16 cellular contexts compared by ENCODE assay signal in the genomic region with DNA sequence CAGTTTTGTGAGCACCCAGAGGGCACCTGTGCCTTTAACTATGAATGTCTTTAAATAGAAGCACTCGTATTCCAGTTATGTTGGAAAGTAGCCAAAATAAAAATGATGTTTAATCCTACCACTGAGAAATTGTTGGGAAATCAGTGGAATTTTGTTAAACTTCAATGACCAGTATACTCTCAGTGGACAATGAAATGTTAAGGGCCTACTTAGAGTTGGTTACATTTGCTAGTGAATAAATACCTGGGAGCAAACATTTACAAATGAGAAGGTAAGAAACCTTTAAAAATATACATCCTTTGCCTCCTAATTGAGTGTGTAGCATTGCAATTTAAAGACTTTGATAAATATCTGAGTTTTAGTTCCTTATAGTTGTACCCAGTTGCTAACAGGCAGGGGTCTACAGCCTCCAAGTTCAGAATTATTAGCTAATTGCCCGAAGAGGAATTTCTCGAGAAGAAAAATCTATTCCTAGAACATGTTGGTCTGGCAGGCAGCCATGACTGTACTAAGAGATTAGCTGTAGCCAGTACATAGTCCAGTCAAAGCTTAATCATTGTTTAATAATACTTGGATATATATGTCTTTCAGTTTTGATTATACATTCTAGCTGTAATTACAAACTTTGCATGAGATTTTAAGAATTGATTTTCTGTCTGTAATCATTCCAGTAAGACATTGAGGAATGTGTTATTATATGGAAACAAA.
DNase-seq lines count a peak whose midpoint lies in the region; ATAC-seq and TF ChIP-seq lines count a peak whose summit lies in the region.
"Had no signal": no experiment of that assay in that cellular context is flagged by ENCODE, and none has a peak within 500 bp of the region (broad histone marks: within the 10 kb centered on the region; RNA-seq: fewer than 3 reads in every experiment).

No MANE protein-coding gene starts in this region.

- no peaks in the 10 kb centered on the region for H3K27me3 ChIP-seq in lung (ENCODE audit: control insufficient read depth, insufficient read depth)
- H3K27me3 ChIP-seq in thyroid gland: no peaks in the 10 kb centered on the region
- H3K27me3 ChIP-seq: BLaER1 treated with 17β-estradiol and CSF1 and Interleukin-3, amounts not matched to agents 10 nM and 100 nM; Peyer's patch had no signal

- H3K4me1 ChIP-seq in lung (ENCODE audit: control insufficient read depth in 2 of 2, insufficient read depth in 2 of 2, low read length in 2 of 2): no peaks in the 10 kb centered on the region
- H3K4me1 ChIP-seq in thyroid gland: no peaks in the 10 kb centered on the region
- H3K4me1 ChIP-seq: BLaER1 treated with 17β-estradiol and CSF1 and Interleukin-3, amounts not matched to agents 10 nM and 100 nM; Peyer's patch had no signal

- H3K4me3 ChIP-seq in lung: no peak overlapping the region
- H3K4me3 ChIP-seq in thyroid gland (replicated peaks in 1 of 3): no peak overlapping the region
- H3K4me3 ChIP-seq: BLaER1 treated with 17β-estradiol and CSF1 and Interleukin-3, amounts not matched to agents 10 nM and 100 nM had no signal

- H3K36me3 ChIP-seq in lung (ENCODE audit: control insufficient read depth in 2 of 2, insufficient read depth in 2 of 2, low read length in 2 of 2) (no peaks in the 10 kb centered on the region), thyroid gland (no peaks in the 10 kb centered on the region)
- H3K36me3 ChIP-seq: BLaER1 treated with 17β-estradiol and CSF1 and Interleukin-3, amounts not matched to agents 10 nM and 100 nM; Peyer's patch had no signal

- H3K9me3 ChIP-seq in lung (ENCODE audit: control insufficient read depth in 2 of 2, insufficient read depth in 1 of 2, low read length in 1 of 2) (no peaks in the 10 kb centered on the region), thyroid gland (no peaks in the 10 kb centered on the region)
- H3K9me3 ChIP-seq: BLaER1 treated with 17β-estradiol and CSF1 and Interleukin-3, amounts not matched to agents 10 nM and 100 nM; Peyer's patch had no signal

- intact Hi-C loops in Right ventricle myocardium superior (cut with DNase I): no loop called here
- intact Hi-C loops in cardiac septum (cut with DNase I): no loop called here
- intact Hi-C loops in thyroid gland (cut with DNase I): no loop called here

- ATAC-seq in Right ventricle myocardium superior (ENCODE audit: poor library complexity) (peak; percentile 38), lung (ENCODE audit: insufficient read depth, low FRiP score) (peak; percentile 27), HG03457 (IDR thresholded peaks at IDR 0.05; ENCODE audit: unreplicated experiment) (no peak)
- ATAC-seq: stimulated activated naive B cell treated with anti-CD40 and anti-IgM and Interleukin-4, amounts not matched to agents 10 μg/mL and 1 μg/mL and 100 μg/mL, for 72 hours had no signal

- 22 to 23% methylated on average over 3 of the region's 3 CpGs for WGBS in lung, 2 donors
- WGBS in thyroid gland, 2 donors: 8 to 12% methylated on average over 3 of the region's 3 CpGs

- DNase-seq in Right ventricle myocardium superior (no peak), cardiac septum (ENCODE audit: low spot score) (no peak), epithelial cell of prostate (ENCODE audit: low read depth, low spot score) (no peak), lung (ENCODE audit: low spot score) (peak; percentile 37), thyroid gland (peak; percentile 55 to 63), NCI-H187 (lab: John Stamatoyannopoulos, UW) (no peak)
- DNase-seq in NK-92 treated with Interleukin-12 subunit alpha and Interleukin-12 subunit beta, amount 100 ng/mL, for 24 hours (lab: John Stamatoyannopoulos, UW): no peak
- DNase-seq: activated CD4-positive, alpha-beta T cell treated with anti-CD3 and anti-CD28 coated beads for 4 hours; activated CD8-positive, alpha-beta memory T cell treated with anti-CD3 and anti-CD28 coated beads, Interleukin-2, amount 50 U/mL, for 48 hours; dermis blood vessel endothelial cell; KG1; NCI-H1092 treated with DMSO at 0.1 percent for 48 hours; stimulated activated naive B cell treated with anti-CD40 and anti-IgM and Interleukin-4, amounts not matched to agents 10 μg/mL and 1 μg/mL and 100 μg/mL, for 72 hours had no signal

- no peak for TF ChIP-seq CTCF in lung (IDR thresholded peaks at IDR 0.05; ENCODE audit: control extremely low read depth, extremely low read depth)
- TF ChIP-seq CTCF in thyroid gland (IDR thresholded peaks at IDR 0.05): no peak

- H3K27ac ChIP-seq in epithelial cell of prostate: peak overlapping the region; percentile 20
- H3K27ac ChIP-seq in lung (ENCODE audit: low read depth in 1 of 2, low read length in 1 of 2): no peak overlapping the region
- peak overlapping the region in 1 of 3 donors; percentile 26 for H3K27ac ChIP-seq in thyroid gland
- H3K27ac ChIP-seq: BLaER1 treated with 17β-estradiol and CSF1 and Interleukin-3, amounts not matched to agents 10 nM and 100 nM; Peyer's patch had no signal

- no peak for TF ChIP-seq POLR2A in thyroid gland (IDR thresholded peaks at IDR 0.05)

Comparison
In these comparisons a context has a peak if more than half of its experiments do, and no peak if none do; other contexts are left out.
1. DNase-seq: peak in lung (single experiment) and thyroid gland (2 of 2); none in Right ventricle myocardium superior (single experiment), cardiac septum (single experiment), epithelial cell of prostate (single experiment), NCI-H187 (0 of 2) and NK-92 treated with Interleukin-12 subunit alpha and Interleukin-12 subunit beta, amount 100 ng/mL, for 24 hours (single experiment).